Comparison of ENCODE assay signal across 11 cellular contexts in genomic region chr3:15637131-15637951, GRCh38. TPM values are rescaled to one million over a fixed set of nuclear protein-coding genes. Genes with fewer than 3 reads are reported as not detected.
DNase-seq lines count a peak whose midpoint lies in the region; ATAC-seq and TF ChIP-seq lines count a peak whose summit lies in the region.
"Had no signal": no experiment of that assay in that cellular context is flagged by ENCODE, and none has a peak within 500 bp of the region (broad histone marks: within the 10 kb centered on the region; RNA-seq: fewer than 3 reads in every experiment).

No MANE protein-coding gene starts in this region.

- H2BK5ac ChIP-seq in mesenchymal stem cell (ENCODE audit: low read depth, low read length, poor library complexity, severe bottlenecking): no peak overlapping the region

- peaks cover 13 to 20% of the 10 kb centered on the region in 2 donors for H3K36me3 Mint-ChIP-seq in CD4-positive, alpha-beta memory T cell

- H3K14ac ChIP-seq in mesenchymal stem cell (ENCODE audit: low read length in 2 of 2): peak overlapping the region in 1 of 2 experiments; percentile 90

- H3K36me3 ChIP-seq in CD4-positive, alpha-beta memory T cell (ENCODE audit: insufficient read depth, low read length): no peaks in the 10 kb centered on the region
- H3K36me3 ChIP-seq in SJSA1 (peaks cover 14% of the 10 kb centered on the region; the same call in 1 of the 2 replicates), mesenchymal stem cell (ENCODE audit: control insufficient read depth in 1 of 2, insufficient read depth in 2 of 2, low read depth in 1 of 2, low read length in 2 of 2) (peaks cover 0 to 4% of the 10 kb centered on the region in 2 experiments)

- H3K18ac ChIP-seq in mesenchymal stem cell (ENCODE audit: low read depth in 1 of 2, low read length in 2 of 2): peak overlapping the region in 1 of 2 experiments; percentile 98

- H3K27me3 ChIP-seq in CD4-positive, alpha-beta memory T cell (ENCODE audit: insufficient read depth, low read length): no peaks in the 10 kb centered on the region
- no peaks in the 10 kb centered on the region for H3K27me3 ChIP-seq in SJSA1 (replicated peaks)
- no peaks in the 10 kb centered on the region for H3K27me3 ChIP-seq in mesenchymal stem cell (ENCODE audit: control insufficient read depth in 1 of 2, insufficient read depth in 1 of 2, low read length in 2 of 2)

- 81% methylated on average over 4 of the region's 7 CpGs for WGBS in mesenchymal stem cell

- H3K9me3 Mint-ChIP-seq in CD4-positive, alpha-beta memory T cell: no peaks in the 10 kb centered on the region

- ATAC-seq in GM21423 (IDR thresholded peaks at IDR 0.05; ENCODE audit: unreplicated experiment) (peak; percentile 36), HG03442 (IDR thresholded peaks at IDR 0.05; ENCODE audit: unreplicated experiment) (no peak), omental fat pad (ENCODE audit: low FRiP score) (no peak)

- H3K4me3 ChIP-seq in CD4-positive, alpha-beta memory T cell (ENCODE audit: low read length in 2 of 2): no peak overlapping the region
- no peak overlapping the region for H3K4me3 ChIP-seq in SJSA1
- H3K4me3 ChIP-seq in mesenchymal stem cell (ENCODE audit: insufficient read depth in 1 of 2, low read depth in 1 of 2, low read length in 2 of 2): no peak overlapping the region

- H2BK12ac ChIP-seq in mesenchymal stem cell (ENCODE audit: low read length in 2 of 2): peak overlapping the region; percentile 22 to 99

- H3K4ac ChIP-seq in mesenchymal stem cell (ENCODE audit: low read depth in 1 of 2, low read length in 2 of 2): peak overlapping the region; percentile 39 to 85

- no peak for DNase-seq in CD4-positive, alpha-beta memory T cell
- DNase-seq in SJSA1 (ENCODE audit: low read depth in 1 of 2, low spot score in 2 of 2): no peak
- DNase-seq in mesenchymal stem cell: peak; percentile 28
- DNase-seq in NK-92 (lab: John Stamatoyannopoulos, UW; ENCODE audit: unreplicated experiment): no peak
- no peak for DNase-seq in SW480 (ENCODE audit: low spot score)
- no peak for DNase-seq in omental fat pad (ENCODE audit: low spot score)
- DNase-seq: cortex of kidney; NCI-H1436; stimulated activated CD4-positive, alpha-beta T cell treated with anti-CD3 and anti-CD28 coated beads, Interleukin-2, amount 100 ng/mL, for 48 hours had no signal

- intact Hi-C loops in CD4-positive, alpha-beta memory T cell (cut with micrococcal nuclease): no loop called here

- no peak for TF ChIP-seq CTCF in omental fat pad (IDR thresholded peaks at IDR 0.05)

- H2BK120ac ChIP-seq in mesenchymal stem cell (ENCODE audit: low read depth, low read length): peak overlapping the region; percentile 93

- H4K91ac ChIP-seq in mesenchymal stem cell (ENCODE audit: low read length): no peak overlapping the region

- no peak overlapping the region for H2AFZ ChIP-seq in mesenchymal stem cell (ENCODE audit: low read depth, low read length)

- H3K23ac ChIP-seq in mesenchymal stem cell (ENCODE audit: low read length in 2 of 2): no peak overlapping the region

- no peaks in the 10 kb centered on the region for H3K9me3 ChIP-seq in CD4-positive, alpha-beta memory T cell (ENCODE audit: control insufficient read depth in 1 of 2, low read length in 2 of 2)
- H3K9me3 ChIP-seq in SJSA1 (replicated peaks): no peaks in the 10 kb centered on the region; the same call in 1 of the 2 replicates
- no peaks in the 10 kb centered on the region for H3K9me3 ChIP-seq in mesenchymal stem cell (ENCODE audit: control insufficient read depth, low read length)

- H2BK15ac ChIP-seq in mesenchymal stem cell (ENCODE audit: low read depth, poor library complexity, severe bottlenecking): no peak overlapping the region

- peaks cover 9% of the 10 kb centered on the region for H3K4me1 ChIP-seq in CD4-positive, alpha-beta memory T cell (ENCODE audit: insufficient read depth, low read length)
- H3K4me1 ChIP-seq in SJSA1 (replicated peaks): peaks cover 62% of the 10 kb centered on the region
- H3K4me1 ChIP-seq in mesenchymal stem cell (ENCODE audit: control insufficient read depth, insufficient read depth, low read depth, low read length): peaks cover 19% of the 10 kb centered on the region

- H3K9ac ChIP-seq in mesenchymal stem cell (ENCODE audit: low read length): peak overlapping the region; percentile 54

- H2AK5ac ChIP-seq in mesenchymal stem cell (ENCODE audit: low read length, severe bottlenecking): peak overlapping the region; percentile 67

- H4K8ac ChIP-seq in mesenchymal stem cell (ENCODE audit: low read length): peak overlapping the region; percentile 33

- peak overlapping the region in 6 of 7 donors; percentile 4 to 82 (median 52) for H3K27ac Mint-ChIP-seq in CD4-positive, alpha-beta memory T cell

- H3K27me3 Mint-ChIP-seq in CD4-positive, alpha-beta memory T cell: no peaks in the 10 kb centered on the region

- peak overlapping the region in 5 of 8 donors; percentile 8 to 54 (median 36) for H3K4me3 Mint-ChIP-seq in CD4-positive, alpha-beta memory T cell

- peaks cover 8 to 49% (median 27%) of the 10 kb centered on the region in 4 donors for H3K4me1 Mint-ChIP-seq in CD4-positive, alpha-beta memory T cell

- H3K79me1 ChIP-seq in mesenchymal stem cell (replicated peaks; ENCODE audit: low read length, poor library complexity, severe bottlenecking): peaks cover 6% of the 10 kb centered on the region

- no peak overlapping the region for H3K27ac ChIP-seq in CD4-positive, alpha-beta memory T cell (ENCODE audit: low read depth, low read length)
- peak overlapping the region; percentile 98 for H3K27ac ChIP-seq in SJSA1
- peak overlapping the region; percentile 49 for H3K27ac ChIP-seq in mesenchymal stem cell (ENCODE audit: low read length, poor library complexity, severe bottlenecking)

- CTCF ChIA-PET in CD4-positive, alpha-beta memory T cell (lab: Charles Lee; ENCODE audit: partially characterized antibody): interaction anchor here (1.5 kb wide), 1 partner anchor 12 kb away, joined by 3 read pairs; no protein-coding TSS in a partner anchor

- POLR2A ChIA-PET in CD4-positive, alpha-beta memory T cell (lab: Charles Lee; ENCODE audit: partially characterized antibody): interaction anchor here (0.6 kb wide), 1 partner anchor 80 kb away, joined by 3 read pairs; no protein-coding TSS in a partner anchor

- H3K4me2 ChIP-seq in mesenchymal stem cell (ENCODE audit: low read length, poor library complexity, severe bottlenecking): no peak overlapping the region

RNA-seq across cellular contexts. Expression of gene BTD, which starts 35.8 kb away (rescaled TPM):
- 10 to 100 TPM; 23.5 to 27.4 TPM for total RNA-seq in CD4-positive, alpha-beta memory T cell
- 10 to 100 TPM; 23.4 to 40.5 TPM for polyA plus RNA-seq in CD4-positive, alpha-beta memory T cell
- 13.4 and 21.9 TPM in 2 replicates for total RNA-seq in SJSA1 (2014; rRNA removed; shearing (Covaris generic))
- polyA plus RNA-seq in mesenchymal stem cell (2013, experiment 1 of 2): 16.3 TPM
- 15.8 TPM for polyA plus RNA-seq in mesenchymal stem cell (2013, experiment 2 of 2)
- 10 to 100 TPM; 17.0 to 49.4 (median 41.6) TPM for total RNA-seq in omental fat pad

RNA-seq across cellular contexts. Expression of gene HACL1, which starts 36.0 kb away (rescaled TPM):
- 10 to 100 TPM; 37.6 to 44.4 TPM for total RNA-seq in CD4-positive, alpha-beta memory T cell
- polyA plus RNA-seq in CD4-positive, alpha-beta memory T cell: 10 to 100 TPM; 36.8 to 43.6 TPM
- total RNA-seq in SJSA1 (2014; rRNA removed; shearing (Covaris generic)): 7.5 and 14.1 TPM in 2 replicates
- 9.2 TPM for polyA plus RNA-seq in mesenchymal stem cell (2013, experiment 1 of 2)
- polyA plus RNA-seq in mesenchymal stem cell (2013, experiment 2 of 2): 9.0 TPM
- 10 to 100 TPM; 19.8 to 26.4 (median 21.1) TPM for total RNA-seq in omental fat pad
